ENCODE assay signal across 8 cellular contexts in genomic region chr3:129628169-129628522, GRCh38. TPM values are rescaled to one million over a fixed set of nuclear protein-coding genes. Genes with fewer than 3 reads are reported as not detected.
DNase-seq lines count a peak whose midpoint lies in the region; ATAC-seq and TF ChIP-seq lines count a peak whose summit lies in the region.

No MANE protein-coding gene starts in this region.

- peak; percentile 7 to 19 for TF ChIP-seq CTCF in brain (conservative IDR thresholded peaks at IDR 0.05)
- TF ChIP-seq CTCF in left lung (IDR thresholded peaks at IDR 0.05): no peak
- TF ChIP-seq CTCF in suprapubic skin (IDR thresholded peaks at IDR 0.05): no peak

- H3K4me3 ChIP-seq in left lung: peak overlapping the region; percentile 41 to 61
- peak overlapping the region; percentile 60 for H3K4me3 ChIP-seq in suprapubic skin

- H3K4me1 Mint-ChIP-seq in T-helper 1 cell treated with Interleukin-12 subunit alpha and Interleukin-12 subunit beta and Interleukin-4 antibody, amounts not matched to agents 30 μg/mL and 1 μg/mL, for 36 hours (ENCODE audit: low read depth): peaks cover 11% of the 10 kb centered on the region
- H3K4me1 Mint-ChIP-seq in brain: peaks cover 19% of the 10 kb centered on the region

- H3K27ac ChIP-seq in left lung: peak overlapping the region; percentile 97 to 98
- peak overlapping the region; percentile 94 for H3K27ac ChIP-seq in suprapubic skin

- intact Hi-C loops in left lung (cut with DNase I): no loop called here

- no peaks in the 10 kb centered on the region for H3K27me3 Mint-ChIP-seq in T-helper 1 cell treated with Interleukin-12 subunit alpha and Interleukin-12 subunit beta and Interleukin-4 antibody, amounts not matched to agents 30 μg/mL and 1 μg/mL, for 36 hours (ENCODE audit: low read depth)
- peaks cover 17% of the 10 kb centered on the region for H3K27me3 Mint-ChIP-seq in brain

- ATAC-seq in left lung (peak; percentile 1), GM18520 (IDR thresholded peaks at IDR 0.05; ENCODE audit: unreplicated experiment) (no peak), GM21423 (IDR thresholded peaks at IDR 0.05; ENCODE audit: unreplicated experiment) (no peak)

- peaks cover 39 to 60% of the 10 kb centered on the region in 2 donors for H3K4me1 ChIP-seq in left lung
- H3K4me1 ChIP-seq in suprapubic skin: peaks cover 53% of the 10 kb centered on the region

- DNase-seq in T-helper 1 cell: no peak
- no peak for DNase-seq in left lung
- no peak for DNase-seq in suprapubic skin (ENCODE audit: low spot score in 2 of 2)
- no peak for DNase-seq in globus pallidus (ENCODE audit: low spot score)

- H3K36me3 Mint-ChIP-seq in T-helper 1 cell treated with Interleukin-12 subunit alpha and Interleukin-12 subunit beta and Interleukin-4 antibody, amounts not matched to agents 30 μg/mL and 1 μg/mL, for 36 hours (ENCODE audit: low read depth): no peaks in the 10 kb centered on the region
- H3K36me3 Mint-ChIP-seq in brain: no peaks in the 10 kb centered on the region

- H3K9me3 ChIP-seq in left lung: no peaks in the 10 kb centered on the region
- no peaks in the 10 kb centered on the region for H3K9me3 ChIP-seq in suprapubic skin

- H3K4me3 Mint-ChIP-seq in T-helper 1 cell treated with Interleukin-12 subunit alpha and Interleukin-12 subunit beta and Interleukin-4 antibody, amounts not matched to agents 30 μg/mL and 1 μg/mL, for 36 hours: peak overlapping the region; percentile 81
- peak overlapping the region in 4 of 5 experiments; percentile 47 to 79 (median 64) for H3K4me3 Mint-ChIP-seq in brain

- H3K27me3 ChIP-seq in left lung (no peaks in the 10 kb centered on the region), suprapubic skin (no peaks in the 10 kb centered on the region)

- TF ChIP-seq EP300 in suprapubic skin (IDR thresholded peaks at IDR 0.05): no peak

- H3K36me3 ChIP-seq in left lung (no peaks in the 10 kb centered on the region), suprapubic skin (no peaks in the 10 kb centered on the region)

- no peaks in the 10 kb centered on the region for H3K9me3 Mint-ChIP-seq in T-helper 1 cell treated with Interleukin-12 subunit alpha and Interleukin-12 subunit beta and Interleukin-4 antibody, amounts not matched to agents 30 μg/mL and 1 μg/mL, for 36 hours
- peaks cover 0 to 3% (median 0%) of the 10 kb centered on the region in 5 experiments for H3K9me3 Mint-ChIP-seq in brain

- 21% methylated on average over 9 of the region's 9 CpGs for WGBS in suprapubic skin

- TF ChIP-seq POLR2A in suprapubic skin (IDR thresholded peaks at IDR 0.05): no peak

- no peak overlapping the region for H3K27ac Mint-ChIP-seq in T-helper 1 cell treated with Interleukin-12 subunit alpha and Interleukin-12 subunit beta and Interleukin-4 antibody, amounts not matched to agents 30 μg/mL and 1 μg/mL, for 36 hours
- H3K27ac Mint-ChIP-seq in brain: peak overlapping the region in 3 of 5 experiments; percentile 22 to 70 (median 59)

RNA-seq across cellular contexts. Expression of gene PLXND1, which starts 21.7 kb away (rescaled TPM):
- polyA plus RNA-seq in brain (ENCODE audit: insufficient read depth, low read depth, low replicate concordance): 151 TPM
- total RNA-seq in left lung: 100 to 1,000 TPM; 198 to 259 TPM
- total RNA-seq in suprapubic skin: 10 to 100 TPM; 19.0 to 51.0 (median 30.8) TPM

Comparison
In these comparisons a context has a peak if more than half of its experiments do, and no peak if none do; other contexts are left out.
1. CTCF ChIP-seq: peak in brain (2 of 2); none in left lung (0 of 2) and suprapubic skin (0 of 2).